In genomic region chr10:102352066-102352715, GRCh38 we compare ENCODE assay signal across 8 cellular contexts. TPM values are rescaled to one million over a fixed set of nuclear protein-coding genes. Genes with fewer than 3 reads are reported as not detected.
DNase-seq lines count a peak whose midpoint lies in the region; ATAC-seq and TF ChIP-seq lines count a peak whose summit lies in the region.

No MANE protein-coding gene starts in this region.

- peaks cover 52% of the 10 kb centered on the region for H3K36me3 ChIP-seq in upper lobe of right lung

- no peak overlapping the region for H3K4me3 ChIP-seq in upper lobe of right lung

- intact Hi-C loops in posterior cingulate gyrus (cut with DNase I) (loop anchor here (1.0 to 5.0 kb wide), 2 partner anchors 123 to 185 kb away; no protein-coding TSS in a partner anchor), upper lobe of right lung (cut with DNase I) (loop anchor here (5.0 to 10.0 kb wide), 2 partner anchors 120 to 187 kb away; no protein-coding TSS in a partner anchor)

- peak; percentile 58 for DNase-seq in DMS153 (lab: John Stamatoyannopoulos, UW)
- peak; percentile 63 for DNase-seq in LHCN-M2 (ENCODE audit: low read depth)
- peak; percentile 78 for DNase-seq in SHP77 treated with DMSO at 0.1 percent for 48 hours (lab: John Stamatoyannopoulos, UW)
- DNase-seq in activated effector memory CD4-positive, alpha-beta T cell treated with anti-CD3 and anti-CD28 coated beads, Interleukin-2, amount 50 U/mL, for 16 hours: peak; percentile 87
- peak; percentile 71 for DNase-seq in germinal center (ENCODE audit: low spot score)
- DNase-seq in posterior cingulate gyrus: peak in 6 of 10 donors; percentile 39 to 70 (median 60)
- DNase-seq in upper lobe of right lung: no peak
- DNase-seq in OCI-M2 (lab: John Stamatoyannopoulos, UW; ENCODE audit: unreplicated experiment): no peak

- H3K4me1 ChIP-seq in upper lobe of right lung: no peaks in the 10 kb centered on the region

- ATAC-seq in upper lobe of right lung: peak; percentile 78

- TF ChIP-seq CTCF in upper lobe of right lung (IDR thresholded peaks at IDR 0.05): peak; percentile 92

- H3K9me3 ChIP-seq in upper lobe of right lung: no peaks in the 10 kb centered on the region

- H3K27ac ChIP-seq in upper lobe of right lung: no peak overlapping the region

- H3K27me3 ChIP-seq in upper lobe of right lung: no peaks in the 10 kb centered on the region

RNA-seq across cellular contexts. Expression of gene NFKB2, which starts 43.3 kb away (rescaled TPM):
- 15.8 and 16.6 TPM in 2 replicates for total RNA-seq in LHCN-M2 (2014; rRNA removed)
- polyA plus RNA-seq in LHCN-M2 (2012): 15.5 TPM
- 36.8 TPM for total RNA-seq in upper lobe of right lung

Comparison
In these comparisons a context has a peak if more than half of its experiments do, and no peak if none do; other contexts are left out.
1. DNase-seq: peak in DMS153 (single experiment), LHCN-M2 (single experiment), SHP77 treated with DMSO at 0.1 percent for 48 hours (single experiment), activated effector memory CD4-positive, alpha-beta T cell treated with anti-CD3 and anti-CD28 coated beads, Interleukin-2, amount 50 U/mL, for 16 hours (single experiment), germinal center (single experiment) and posterior cingulate gyrus (6 of 10); none in upper lobe of right lung (single experiment) and OCI-M2 (single experiment).